Comparison of ENCODE assay signal across 28 cellular contexts in the genomic region with DNA sequence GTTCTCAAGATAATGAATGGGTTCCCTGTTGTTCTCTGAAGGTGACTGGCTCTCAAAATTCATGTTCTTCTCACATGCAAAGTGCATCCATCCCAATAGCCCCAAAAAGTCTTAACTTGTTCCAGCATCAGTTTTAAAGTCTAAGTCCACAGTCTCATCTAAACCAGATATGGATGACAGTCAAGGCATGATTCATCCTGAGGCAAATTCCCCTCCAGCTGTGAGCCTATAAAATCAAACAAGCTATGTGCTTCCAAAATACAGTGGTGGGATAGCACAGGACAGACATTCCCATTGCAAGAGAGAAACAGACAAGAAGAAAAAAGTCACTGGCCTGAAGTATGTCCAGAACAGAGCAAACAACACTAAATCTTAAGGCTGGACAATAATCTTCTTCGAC. TPM values are rescaled to one million over a fixed set of nuclear protein-coding genes. Genes with fewer than 3 reads are reported as not detected.
DNase-seq lines count a peak whose midpoint lies in the region; ATAC-seq and TF ChIP-seq lines count a peak whose summit lies in the region.
"Had no signal": no experiment of that assay in that cellular context is flagged by ENCODE, and none has a peak within 500 bp of the region (broad histone marks: within the 10 kb centered on the region; RNA-seq: fewer than 3 reads in every experiment).

No MANE protein-coding gene starts in this region.

- H3K36me3 ChIP-seq in GM23248 (ENCODE audit: low read depth) (no peaks in the 10 kb centered on the region), mesenchymal stem cell (ENCODE audit: control insufficient read depth in 1 of 2, insufficient read depth in 2 of 2, low read depth in 1 of 2, low read length in 2 of 2) (no peaks in the 10 kb centered on the region)
- H3K36me3 ChIP-seq: prostate gland, sigmoid colon had no signal

- H4K20me1 ChIP-seq in GM23248 (ENCODE audit: insufficient read depth), result no peaks in the 10 kb centered on the region

- no peak overlapping the region for H3K23ac ChIP-seq in mesenchymal stem cell (ENCODE audit: low read length in 2 of 2)

- H3K9ac ChIP-seq in GM23248 (no peak overlapping the region), mesenchymal stem cell (ENCODE audit: low read length) (no peak overlapping the region)

- H2BK5ac ChIP-seq in mesenchymal stem cell (ENCODE audit: low read depth, low read length, poor library complexity, severe bottlenecking), result no peak overlapping the region

- H3K18ac ChIP-seq in mesenchymal stem cell (ENCODE audit: low read depth in 1 of 2, low read length in 2 of 2), result no peak overlapping the region

- H2BK120ac ChIP-seq in mesenchymal stem cell (ENCODE audit: low read depth, low read length), result no peak overlapping the region

- H4K91ac ChIP-seq in mesenchymal stem cell (ENCODE audit: low read length), result no peak overlapping the region

- no peaks in the 10 kb centered on the region for H3K27me3 Mint-ChIP-seq in chondrocyte (ENCODE audit: low read depth)
- H3K27me3 Mint-ChIP-seq: stimulated activated naive CD8-positive, alpha-beta T cell treated with anti-CD3 and anti-CD28 coated beads, Interleukin-15, amount 100 ng/mL, for 72 hours; T-helper 17 cell had no signal

- in situ Hi-C loops in GM23248 (cut with MboI), result no loop called here

- H3K79me1 ChIP-seq in mesenchymal stem cell (replicated peaks; ENCODE audit: low read length, poor library complexity, severe bottlenecking), result peaks cover 6% of the 10 kb centered on the region

- no peak overlapping the region for H3K4me2 ChIP-seq in GM23248 (ENCODE audit: unreplicated experiment)
- H3K4me2 ChIP-seq in mesenchymal stem cell (ENCODE audit: low read length, poor library complexity, severe bottlenecking), result no peak overlapping the region
- H3K4me2 ChIP-seq: GM23338 had no signal

- H3K14ac ChIP-seq in mesenchymal stem cell (ENCODE audit: low read length in 2 of 2), result no peak overlapping the region

- no peaks in the 10 kb centered on the region for H3K79me2 ChIP-seq in GM23248 (ENCODE audit: insufficient read depth)

- H3K4me1 ChIP-seq in GM23248 (ENCODE audit: insufficient read depth), result peaks cover 3% of the 10 kb centered on the region; the same call in 1 of the 2 replicates
- peaks cover 5% of the 10 kb centered on the region for H3K4me1 ChIP-seq in mesenchymal stem cell (ENCODE audit: control insufficient read depth, insufficient read depth, low read depth, low read length)
- H3K4me1 ChIP-seq: BE2C, body of pancreas, prostate gland had no signal

- H3K27me3 ChIP-seq in GM23248 (replicated peaks; ENCODE audit: insufficient read depth) (no peaks in the 10 kb centered on the region), mesenchymal stem cell (ENCODE audit: control insufficient read depth in 1 of 2, insufficient read depth in 1 of 2, low read length in 2 of 2) (no peaks in the 10 kb centered on the region)
- H3K27me3 ChIP-seq: BE2C, body of pancreas, sigmoid colon had no signal

- H3K9me3 ChIP-seq in GM23248 (ENCODE audit: low read depth) (no peaks in the 10 kb centered on the region), mesenchymal stem cell (ENCODE audit: control insufficient read depth, low read length) (no peaks in the 10 kb centered on the region)
- H3K9me3 ChIP-seq: BE2C, body of pancreas, prostate gland, sigmoid colon had no signal

- H3K27ac ChIP-seq in GM23248 (no peak overlapping the region), mesenchymal stem cell (ENCODE audit: low read length, poor library complexity, severe bottlenecking) (no peak overlapping the region)
- H3K27ac ChIP-seq: 22Rv1, body of pancreas, HL-60, prostate gland, sigmoid colon had no signal

- no peak overlapping the region for H2BK15ac ChIP-seq in mesenchymal stem cell (ENCODE audit: low read depth, poor library complexity, severe bottlenecking)

- peaks cover 15% of the 10 kb centered on the region for H3K4me1 Mint-ChIP-seq in chondrocyte (ENCODE audit: low read depth)
- H3K4me1 Mint-ChIP-seq: stimulated activated naive CD8-positive, alpha-beta T cell treated with anti-CD3 and anti-CD28 coated beads, Interleukin-15, amount 100 ng/mL, for 72 hours had no signal

- H4K8ac ChIP-seq in mesenchymal stem cell (ENCODE audit: low read length), result no peak overlapping the region

- DNase-seq in A172 (ENCODE audit: low spot score) (peak; percentile 23), GM23248 (peak; percentile 25), chondrocyte (ENCODE audit: low spot score) (no peak), mesenchymal stem cell (peak; percentile 5), dedifferentiated amniotic fluid mesenchymal stem cell (ENCODE audit: extremely low spot score) (no peak), DMS153 (lab: John Stamatoyannopoulos, UW) (no peak)
- DNase-seq: activated CD4-positive, alpha-beta T cell treated with anti-CD3 and anti-CD28 coated beads for 1 hour; activated CD8-positive, alpha-beta T cell treated with anti-CD3 and anti-CD28 coated beads, Interleukin-2, amount 10 ng/mL, durations not matched to agents 7 days and 5 days; BE2C; body of pancreas; cerebellar nuclear complex; GF-D8; hippocampal formation; NCI-H146; NCI-H510A treated with DMSO at 0.1 percent for 48 hours; sigmoid colon; stimulated activated naive CD8-positive, alpha-beta T cell treated with anti-CD3 and anti-CD28 coated beads, Interleukin-15, amount 100 ng/mL, for 72 hours; T-helper 17 cell had no signal

- H3K4me3 Mint-ChIP-seq in chondrocyte (ENCODE audit: unreplicated experiment), result no peak overlapping the region
- H3K4me3 Mint-ChIP-seq: activated CD8-positive, alpha-beta T cell treated with anti-CD3 and anti-CD28 coated beads, Interleukin-2, amount 10 ng/mL, durations not matched to agents 7 days and 5 days; GM23338; stimulated activated naive CD8-positive, alpha-beta T cell treated with anti-CD3 and anti-CD28 coated beads, Interleukin-15, amount 100 ng/mL, for 72 hours; T-helper 17 cell had no signal

- H3K9me3 Mint-ChIP-seq in chondrocyte (ENCODE audit: low read depth), result no peaks in the 10 kb centered on the region
- H3K9me3 Mint-ChIP-seq: activated naive CD4-positive, alpha-beta T cell treated with anti-CD3 and anti-CD28 coated beads, Interleukin-2, amount 50 U/mL, for 72 hours; activated T-helper 2 cell treated with anti-CD3 and anti-CD28 coated beads, Interferon-gamma antibody, Interleukin-2, Interleukin-4, amounts not matched to agents 10 μg/mL and 5 μg/mL and 100 μg/mL, durations not matched to agents 14 hours and 24 hours and 36 hours; GM23338; stimulated activated naive CD8-positive, alpha-beta T cell treated with anti-CD3 and anti-CD28 coated beads, Interleukin-15, amount 100 ng/mL, for 72 hours had no signal

- H3K4me3 ChIP-seq in GM23248 (no peak overlapping the region), mesenchymal stem cell (ENCODE audit: insufficient read depth in 1 of 2, low read depth in 1 of 2, low read length in 2 of 2) (no peak overlapping the region)
- H3K4me3 ChIP-seq: body of pancreas, GM23338, prostate gland, sigmoid colon had no signal

- H3K36me3 Mint-ChIP-seq in chondrocyte (ENCODE audit: low read depth), result no peaks in the 10 kb centered on the region
- H3K36me3 Mint-ChIP-seq: activated naive CD4-positive, alpha-beta T cell treated with anti-CD3 and anti-CD28 coated beads, Interleukin-2, amount 50 U/mL, for 72 hours had no signal

- no peak overlapping the region for H2BK12ac ChIP-seq in mesenchymal stem cell (ENCODE audit: low read length in 2 of 2)

- H3K27ac Mint-ChIP-seq in chondrocyte (ENCODE audit: unreplicated experiment), result peak overlapping the region; percentile 28
- H3K27ac Mint-ChIP-seq: activated CD8-positive, alpha-beta T cell treated with anti-CD3 and anti-CD28 coated beads, Interleukin-2, amount 10 ng/mL, durations not matched to agents 7 days and 5 days; activated naive CD4-positive, alpha-beta T cell treated with anti-CD3 and anti-CD28 coated beads, Interleukin-2, amount 50 U/mL, for 72 hours; activated T-helper 2 cell treated with anti-CD3 and anti-CD28 coated beads, Interferon-gamma antibody, Interleukin-2, Interleukin-4, amounts not matched to agents 10 μg/mL and 5 μg/mL and 100 μg/mL, durations not matched to agents 14 hours and 24 hours and 36 hours; GM23338; stimulated activated naive CD8-positive, alpha-beta T cell treated with anti-CD3 and anti-CD28 coated beads, Interleukin-15, amount 100 ng/mL, for 72 hours had no signal

- H3K4ac ChIP-seq in mesenchymal stem cell (ENCODE audit: low read depth in 1 of 2, low read length in 2 of 2), result no peak overlapping the region

- H2AFZ ChIP-seq in GM23248, result no peak overlapping the region
- no peak overlapping the region for H2AFZ ChIP-seq in mesenchymal stem cell (ENCODE audit: low read depth, low read length)
- H2AFZ ChIP-seq: GM23338 had no signal

- ATAC-seq in HG03108 (IDR thresholded peaks at IDR 0.05; ENCODE audit: unreplicated experiment) (no peak), GM21381 (IDR thresholded peaks at IDR 0.05; ENCODE audit: unreplicated experiment) (no peak)
- ATAC-seq: activated CD8-positive, alpha-beta T cell treated with anti-CD3 and anti-CD28 coated beads, Interleukin-2, amount 10 ng/mL, durations not matched to agents 7 days and 5 days; activated naive CD4-positive, alpha-beta T cell treated with anti-CD3 and anti-CD28 coated beads, Interleukin-2, amount 50 U/mL, for 72 hours; body of pancreas; Right ventricle myocardium inferior; SK-N-SH treated with all-trans-retinoic acid at 6 μM for 48 hours; stimulated activated naive CD8-positive, alpha-beta T cell treated with anti-CD3 and anti-CD28 coated beads, Interleukin-15, amount 100 ng/mL, for 72 hours; T-helper 17 cell had no signal

- H2AK5ac ChIP-seq in mesenchymal stem cell (ENCODE audit: low read length, severe bottlenecking), result no peak overlapping the region

- no peaks in the 10 kb centered on the region for H3K9me2 ChIP-seq in GM23248 (ENCODE audit: insufficient read depth)

- WGBS in GM23248 (ENCODE audit: low coverage in 1 of 2, low lambda C conversion rate in 2 of 2, missing lambda C conversion rate in 2 of 2), 2 experiments, result 89 to 100% methylated on average over 1 of the region's 1 CpG
- WGBS in mesenchymal stem cell, result 90% methylated on average over 1 of the region's 1 CpG

- TF ChIP-seq CTCF in chondrocyte (IDR thresholded peaks at IDR 0.05), result no peak

- H3F3A ChIP-seq in GM23248 (ENCODE audit: insufficient read depth), result no peaks in the 10 kb centered on the region

RNA-seq across cellular contexts. Expression of a gene that starts 25.4 kb away (rescaled TPM):
- 3.9 and 6.3 TPM in 2 replicates for total RNA-seq in A172 (2014; rRNA removed; shearing (Covaris generic))
- total RNA-seq in GM23248 (2014; rRNA removed; shearing (Covaris generic)), result 2.9 and 9.9 TPM in 2 replicates
- 4.4 and 4.5 TPM in 2 replicates for polyA plus RNA-seq in GM23248 (2016; fragmentation: Nextera tagmentation; extraction: Ambion mirVana)
- total RNA-seq in chondrocyte, result 13.2 to 15.9 TPM (median 15.2 TPM) in 3 replicates
- 11.3 TPM for polyA plus RNA-seq in mesenchymal stem cell (2013, experiment 1 of 2)
- polyA plus RNA-seq in mesenchymal stem cell (2013, experiment 2 of 2), result 11.2 TPM

RNA-seq across cellular contexts. Expression of a gene that starts 41.6 kb away (rescaled TPM):
- total RNA-seq in A172 (2014; rRNA removed; shearing (Covaris generic)), result 255 and 361 TPM in 2 replicates
- 122 and 130 TPM in 2 replicates for total RNA-seq in GM23248 (2014; rRNA removed; shearing (Covaris generic))
- polyA plus RNA-seq in GM23248 (2016; fragmentation: Nextera tagmentation; extraction: Ambion mirVana), result 282 and 288 TPM in 2 replicates
- 77.5 to 117 TPM (median 83.0 TPM) in 3 replicates for total RNA-seq in chondrocyte
- 160 TPM for polyA plus RNA-seq in mesenchymal stem cell (2013, experiment 1 of 2)
- 170 TPM for polyA plus RNA-seq in mesenchymal stem cell (2013, experiment 2 of 2)

Comparison
In these comparisons a context has a peak if more than half of its experiments do, and no peak if none do; other contexts are left out.
1. DNase-seq: peak in A172 (single experiment), GM23248 (single experiment) and mesenchymal stem cell (single experiment); none in chondrocyte (single experiment), dedifferentiated amniotic fluid mesenchymal stem cell (single experiment) and DMS153 (single experiment).